ENCODE assay signal across 16 cellular contexts in genomic region chr2:62822549-62822948, GRCh38.
A peak's percentile ranks its signal among the peaks of the same experiment; 100 is the strongest.
DNase-seq lines count a peak whose midpoint lies in the region; ATAC-seq, FAIRE-seq and TF ChIP-seq lines count a peak whose summit lies in the region.
"Had no signal": no experiment of that assay in that cellular context is flagged by ENCODE, and none has a peak within 500 bp of the region (broad histone marks: within the 10 kb centered on the region; RNA-seq: fewer than 3 reads in every experiment).

No MANE protein-coding gene starts in this region.

- ATAC-seq in body of pancreas (peak; percentile 38), left lung (peak; percentile 54)

- peaks cover 0 to 1% (median 0%) of the 10 kb centered on the region in 3 donors for H3K27me3 Mint-ChIP-seq in CD14-positive monocyte (ENCODE audit: low read depth in 3 of 3)
- H3K27me3 Mint-ChIP-seq: CD4-positive, alpha-beta memory T cell had no signal

- H3K27ac ChIP-seq in 22Rv1 (peak overlapping the region; percentile 33), body of pancreas (peak overlapping the region in 2 of 4 donors; percentile 50 to 62), left lung (no peak overlapping the region), stomach (no peak overlapping the region)
- H3K27ac ChIP-seq: C4-2B had no signal

- H3K27me3 ChIP-seq in body of pancreas (no peaks in the 10 kb centered on the region), left lung (no peaks in the 10 kb centered on the region), stomach (no peaks in the 10 kb centered on the region)

- peaks cover 0 to 3% (median 2%) of the 10 kb centered on the region in 7 donors for H3K9me3 Mint-ChIP-seq in CD14-positive monocyte

- intact Hi-C loops in body of pancreas (cut with DNase I) (no loop called here), left lung (cut with DNase I) (no loop called here), CD14-positive monocyte (cut with micrococcal nuclease) (no loop called here), stomach (cut with DNase I; ENCODE audit: low total_unique reads) (no loop called here)

- TF ChIP-seq POLR2A in body of pancreas (IDR thresholded peaks at IDR 0.05) (no peak), stomach (IDR thresholded peaks at IDR 0.05) (no peak)

- no peak overlapping the region for H3K27ac Mint-ChIP-seq in CD14-positive monocyte
- H3K27ac Mint-ChIP-seq: CD4-positive, alpha-beta memory T cell had no signal

- H3K4me3 Mint-ChIP-seq in CD14-positive monocyte = no peak overlapping the region
- H3K4me3 Mint-ChIP-seq: CD4-positive, alpha-beta memory T cell had no signal

- TF ChIP-seq CTCF in 22Rv1 (IDR thresholded peaks at IDR 0.05) = no peak
- no peak for TF ChIP-seq CTCF in body of pancreas (IDR thresholded peaks at IDR 0.05)
- TF ChIP-seq CTCF in left lung (IDR thresholded peaks at IDR 0.05) = no peak
- TF ChIP-seq CTCF in CD14-positive monocyte (IDR thresholded peaks at IDR 0.05) = no peak
- TF ChIP-seq CTCF in stomach (IDR thresholded peaks at IDR 0.05) = no peak

- peak; percentile 29 for FAIRE-seq in GM18507 (lab: Jason Lieb, UNC)

- no peak for TF ChIP-seq EP300 in stomach (IDR thresholded peaks at IDR 0.05)

- DNase-seq in GM18507 (ENCODE audit: extremely low spot score, insufficient read length, low read depth) (no peak), body of pancreas (no peak), left lung (no peak), CD14-positive monocyte (ENCODE audit: low spot score) (no peak), KBM-7 (no peak), stomach (no peak)
- DNase-seq in stimulated activated CD4-positive, alpha-beta T cell treated with anti-CD3 and anti-CD28 coated beads, Interleukin-12 subunit alpha, Interleukin-12 subunit beta, amount 100 ng/mL, for 4 hours = no peak
- DNase-seq: AML-193; CD4-positive, alpha-beta memory T cell; DMS153; DMS79; GDM1; GOT3; H7 had no signal

- H3K4me3 ChIP-seq in body of pancreas (no peak overlapping the region), left lung (no peak overlapping the region), stomach (no peak overlapping the region)

- peaks cover 12 to 15% of the 10 kb centered on the region in 2 donors for H3K36me3 Mint-ChIP-seq in CD14-positive monocyte

- H3K36me3 ChIP-seq in body of pancreas (replicated peaks in 1 of 2; ENCODE audit: insufficient read depth in 1 of 2, low read depth in 2 of 2) (no peaks in the 10 kb centered on the region), left lung (peaks cover 0 to 13% of the 10 kb centered on the region in 2 donors), stomach (peaks cover 0 to 16% (median 12%) of the 10 kb centered on the region in 4 donors)

- no peaks in the 10 kb centered on the region for H3K9me3 ChIP-seq in body of pancreas
- H3K9me3 ChIP-seq in left lung = no peaks in the 10 kb centered on the region
- no peaks in the 10 kb centered on the region for H3K9me3 ChIP-seq in stomach

- in situ Hi-C loops in KBM-7 (cut with MboI; ENCODE audit: low pct_unique_long_range_greater_than_20kb, low sequenced_read_pairs) = no loop called here

- no peaks in the 10 kb centered on the region for H3K4me1 Mint-ChIP-seq in CD14-positive monocyte
- H3K4me1 Mint-ChIP-seq: CD4-positive, alpha-beta memory T cell had no signal

- 16 to 23% methylated on average over 3 of the region's 3 CpGs for WGBS in body of pancreas, 2 donors
- 36 to 62% (median 48%) methylated on average over 3 of the region's 3 CpGs for WGBS in stomach, 5 donors

- H3K4me1 ChIP-seq in body of pancreas (peaks cover 51% of the 10 kb centered on the region), left lung (peaks cover 4 to 5% of the 10 kb centered on the region in 2 donors), stomach (peaks cover 6 to 32% (median 17%) of the 10 kb centered on the region in 4 donors)
